In genomic region chr7:156582591-156583123, GRCh38 we compare ENCODE assay signal across 14 cellular contexts.
"Had no signal": no experiment of that assay in that cellular context is flagged by ENCODE, and none has a peak within 500 bp of the region (broad histone marks: within the 10 kb centered on the region; RNA-seq: fewer than 3 reads in every experiment).

No MANE protein-coding gene starts in this region.

- H3K4me1 ChIP-seq: upper lobe of left lung had no signal

- H3K4me3 ChIP-seq: lung, neural progenitor cell, ovary, upper lobe of left lung had no signal

- H3K9ac ChIP-seq: neural progenitor cell had no signal

- H3K4me2 ChIP-seq: neural progenitor cell had no signal

- FAIRE-seq: TTC549 had no signal

- H3K27ac ChIP-seq: neural progenitor cell, ovary, upper lobe of left lung had no signal

- H2AFZ ChIP-seq: neural progenitor cell had no signal

- DNase-seq: activated CD4-positive, alpha-beta T cell treated with anti-CD3 and anti-CD28 coated beads, Interleukin-2, amount 10 ng/mL, durations not matched to agents 7 days and 5 days; activated CD4-positive, CD25-positive, alpha-beta regulatory T cell; activated CD8-positive, alpha-beta memory T cell treated with anti-CD3 and anti-CD28 coated beads for 24 hours; activated T-cell treated with anti-CD3 and anti-CD28 coated beads for 4 hours; hypothalamus; immature natural killer cell; midbrain; ovary; stimulated activated CD4-positive, alpha-beta T cell treated with anti-CD3 and anti-CD28 coated beads, Interleukin-2, amount 100 ng/mL, for 48 hours; stimulated activated naive CD4-positive, alpha-beta T cell treated with Interleukin-2 at 50 U/mL for 16 hours; upper lobe of left lung had no signal

- H3K27me3 ChIP-seq: ovary, upper lobe of left lung had no signal

- H3K36me3 ChIP-seq: neural progenitor cell, ovary, upper lobe of left lung had no signal
